ENCODE assay signal across 1 cellular context in the genomic region with DNA sequence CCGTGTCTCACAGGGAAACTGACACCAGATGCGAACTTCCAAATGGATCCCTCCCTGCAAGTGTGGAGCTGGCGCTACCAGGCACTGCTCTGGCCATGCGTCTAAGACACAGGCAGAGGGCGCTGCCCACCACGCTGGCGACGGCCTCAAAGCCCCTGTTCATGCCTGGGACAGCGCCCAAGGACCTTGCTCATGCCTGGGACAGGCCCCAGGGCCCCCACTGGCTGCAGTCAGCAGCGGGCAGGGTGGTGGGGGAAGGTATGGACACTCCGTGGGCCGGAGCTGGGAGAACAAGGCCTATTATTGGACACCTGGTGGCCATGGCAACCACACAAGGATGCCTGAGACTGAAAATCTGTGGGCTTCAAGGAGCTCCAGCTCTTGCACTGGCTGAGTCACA.
TF ChIP-seq lines count a peak whose summit lies in the region.

No MANE protein-coding gene starts in this region.

TF ChIP-seq in HEK293, 187 proteins besides CTCF, POLR2A, EP300 and RAD21 (continued from another document):
- TF ChIP-seq, protein P1, sequence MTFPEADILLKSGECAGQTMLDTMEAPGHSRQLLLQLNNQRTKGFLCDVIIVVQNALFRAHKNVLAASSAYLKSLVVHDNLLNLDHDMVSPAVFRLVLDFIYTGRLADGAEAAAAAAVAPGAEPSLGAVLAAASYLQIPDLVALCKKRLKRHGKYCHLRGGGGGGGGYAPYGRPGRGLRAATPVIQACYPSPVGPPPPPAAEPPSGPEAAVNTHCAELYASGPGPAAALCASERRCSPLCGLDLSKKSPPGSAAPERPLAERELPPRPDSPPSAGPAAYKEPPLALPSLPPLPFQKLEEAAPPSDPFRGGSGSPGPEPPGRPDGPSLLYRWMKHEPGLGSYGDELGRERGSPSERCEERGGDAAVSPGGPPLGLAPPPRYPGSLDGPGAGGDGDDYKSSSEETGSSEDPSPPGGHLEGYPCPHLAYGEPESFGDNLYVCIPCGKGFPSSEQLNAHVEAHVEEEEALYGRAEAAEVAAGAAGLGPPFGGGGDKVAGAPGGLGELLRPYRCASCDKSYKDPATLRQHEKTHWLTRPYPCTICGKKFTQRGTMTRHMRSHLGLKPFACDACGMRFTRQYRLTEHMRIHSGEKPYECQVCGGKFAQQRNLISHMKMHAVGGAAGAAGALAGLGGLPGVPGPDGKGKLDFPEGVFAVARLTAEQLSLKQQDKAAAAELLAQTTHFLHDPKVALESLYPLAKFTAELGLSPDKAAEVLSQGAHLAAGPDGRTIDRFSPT (tag by site-specific recombination; IDR thresholded peaks at IDR 0.05) = no peak
- TF ChIP-seq KLF9 (tag by site-specific recombination; IDR thresholded peaks at IDR 0.05; ENCODE audit: low read depth) (no peak), KLF10 (tag by site-specific recombination; IDR thresholded peaks at IDR 0.05) (no peak), ZBTB21 (tag by site-specific recombination; IDR thresholded peaks at IDR 0.05) (no peak), GLI4 (tag by site-specific recombination; IDR thresholded peaks at IDR 0.05) (no peak), ZXDB (tag by site-specific recombination; IDR thresholded peaks at IDR 0.05) (0 out of 2 replicates have a peak, but pooled peaks have one; percentile 24), ZFHX2 (tag by site-specific recombination; conservative IDR thresholded peaks at IDR 0.05) (peak; percentile 55), ZNF473 (tag by site-specific recombination; IDR thresholded peaks at IDR 0.05) (no peak), ZNF146 (tag by site-specific recombination; IDR thresholded peaks at IDR 0.05) (no peak), EGR2 (tag by site-specific recombination; IDR thresholded peaks at IDR 0.05; ENCODE audit: low read depth) (peak; percentile 49), ZNF391 (tag by site-specific recombination; IDR thresholded peaks at IDR 0.05; ENCODE audit: borderline replicate concordance, low read depth) (no peak), ZNF791 (tag by site-specific recombination; IDR thresholded peaks at IDR 0.05) (no peak), ZNF2 (tag by site-specific recombination; IDR thresholded peaks at IDR 0.05) (peak; percentile 79; the same call in 1 of the 2 replicates), GLIS2 (tag by site-specific recombination; IDR thresholded peaks at IDR 0.05) (0 out of 2 replicates have a peak, but pooled peaks have one; percentile 23), ZNF350 (tag by site-specific recombination; IDR thresholded peaks at IDR 0.05) (no peak)
- TF ChIP-seq, protein P2, sequence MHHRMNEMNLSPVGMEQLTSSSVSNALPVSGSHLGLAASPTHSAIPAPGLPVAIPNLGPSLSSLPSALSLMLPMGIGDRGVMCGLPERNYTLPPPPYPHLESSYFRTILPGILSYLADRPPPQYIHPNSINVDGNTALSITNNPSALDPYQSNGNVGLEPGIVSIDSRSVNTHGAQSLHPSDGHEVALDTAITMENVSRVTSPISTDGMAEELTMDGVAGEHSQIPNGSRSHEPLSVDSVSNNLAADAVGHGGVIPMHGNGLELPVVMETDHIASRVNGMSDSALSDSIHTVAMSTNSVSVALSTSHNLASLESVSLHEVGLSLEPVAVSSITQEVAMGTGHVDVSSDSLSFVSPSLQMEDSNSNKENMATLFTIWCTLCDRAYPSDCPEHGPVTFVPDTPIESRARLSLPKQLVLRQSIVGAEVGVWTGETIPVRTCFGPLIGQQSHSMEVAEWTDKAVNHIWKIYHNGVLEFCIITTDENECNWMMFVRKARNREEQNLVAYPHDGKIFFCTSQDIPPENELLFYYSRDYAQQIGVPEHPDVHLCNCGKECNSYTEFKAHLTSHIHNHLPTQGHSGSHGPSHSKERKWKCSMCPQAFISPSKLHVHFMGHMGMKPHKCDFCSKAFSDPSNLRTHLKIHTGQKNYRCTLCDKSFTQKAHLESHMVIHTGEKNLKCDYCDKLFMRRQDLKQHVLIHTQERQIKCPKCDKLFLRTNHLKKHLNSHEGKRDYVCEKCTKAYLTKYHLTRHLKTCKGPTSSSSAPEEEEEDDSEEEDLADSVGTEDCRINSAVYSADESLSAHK (tag by site-specific recombination; IDR thresholded peaks at IDR 0.05) = no peak
- TF ChIP-seq, protein P3, sequence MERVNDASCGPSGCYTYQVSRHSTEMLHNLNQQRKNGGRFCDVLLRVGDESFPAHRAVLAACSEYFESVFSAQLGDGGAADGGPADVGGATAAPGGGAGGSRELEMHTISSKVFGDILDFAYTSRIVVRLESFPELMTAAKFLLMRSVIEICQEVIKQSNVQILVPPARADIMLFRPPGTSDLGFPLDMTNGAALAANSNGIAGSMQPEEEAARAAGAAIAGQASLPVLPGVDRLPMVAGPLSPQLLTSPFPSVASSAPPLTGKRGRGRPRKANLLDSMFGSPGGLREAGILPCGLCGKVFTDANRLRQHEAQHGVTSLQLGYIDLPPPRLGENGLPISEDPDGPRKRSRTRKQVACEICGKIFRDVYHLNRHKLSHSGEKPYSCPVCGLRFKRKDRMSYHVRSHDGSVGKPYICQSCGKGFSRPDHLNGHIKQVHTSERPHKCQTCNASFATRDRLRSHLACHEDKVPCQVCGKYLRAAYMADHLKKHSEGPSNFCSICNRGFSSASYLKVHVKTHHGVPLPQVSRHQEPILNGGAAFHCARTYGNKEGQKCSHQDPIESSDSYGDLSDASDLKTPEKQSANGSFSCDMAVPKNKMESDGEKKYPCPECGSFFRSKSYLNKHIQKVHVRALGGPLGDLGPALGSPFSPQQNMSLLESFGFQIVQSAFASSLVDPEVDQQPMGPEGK (tag by site-specific recombination; IDR thresholded peaks at IDR 0.05) = peak; percentile 63
- TF ChIP-seq, protein P4, sequence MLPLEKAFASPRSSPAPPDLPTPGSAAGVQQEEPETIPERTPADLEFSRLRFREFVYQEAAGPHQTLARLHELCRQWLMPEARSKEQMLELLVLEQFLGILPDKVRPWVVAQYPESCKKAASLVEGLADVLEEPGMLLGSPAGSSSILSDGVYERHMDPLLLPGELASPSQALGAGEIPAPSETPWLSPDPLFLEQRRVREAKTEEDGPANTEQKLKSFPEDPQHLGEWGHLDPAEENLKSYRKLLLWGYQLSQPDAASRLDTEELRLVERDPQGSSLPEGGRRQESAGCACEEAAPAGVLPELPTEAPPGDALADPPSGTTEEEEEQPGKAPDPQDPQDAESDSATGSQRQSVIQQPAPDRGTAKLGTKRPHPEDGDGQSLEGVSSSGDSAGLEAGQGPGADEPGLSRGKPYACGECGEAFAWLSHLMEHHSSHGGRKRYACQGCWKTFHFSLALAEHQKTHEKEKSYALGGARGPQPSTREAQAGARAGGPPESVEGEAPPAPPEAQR (tag by site-specific recombination; IDR thresholded peaks at IDR 0.05) = no peak
TF ChIP-seq in HEK293: peak in this region for 11.
